Comparison of ENCODE assay signal across 8 cellular contexts in genomic region chr19:35612559-35613321, GRCh38. TPM values are rescaled to one million over a fixed set of nuclear protein-coding genes. Genes with fewer than 3 reads are reported as not detected.
DNase-seq lines count a peak whose midpoint lies in the region; ATAC-seq and TF ChIP-seq lines count a peak whose summit lies in the region.

TSS of gene HAUS5 (plus strand) at chr19:35612735. CDS start at chr19:35612795, 60 bp downstream.

- no peaks in the 10 kb centered on the region for H3K9me2 ChIP-seq in PC-3 (replicated peaks; ENCODE audit: low read length)

- H3K4me1 ChIP-seq in PC-3 (ENCODE audit: insufficient read depth, low read length) = peaks cover 4% of the 10 kb centered on the region; the same call in 1 of the 2 replicates
- peaks cover 4% of the 10 kb centered on the region for H3K4me1 ChIP-seq in mucosa of descending colon (ENCODE audit: low read depth)

- DNase-seq in DMS 273 treated with DMSO at 0.1 percent for 48 hours (lab: John Stamatoyannopoulos, UW) = peak; percentile 78
- peak; percentile 91 for DNase-seq in Jurkat, Clone E6-1 (ENCODE audit: low read depth, low spot score)
- DNase-seq in PC-3 = peak; percentile 95
- DNase-seq in activated T-cell treated with anti-CD3 and anti-CD28 coated beads for 4 hours = peak; percentile 96
- DNase-seq in epithelial cell of esophagus (ENCODE audit: low read depth) = peak; percentile 94
- DNase-seq in mucosa of descending colon = peak; percentile 95 to 98 (median 98)
- peak; percentile 90 for DNase-seq in stimulated activated CD8-positive, alpha-beta memory T cell treated with anti-CD3 and anti-CD28 coated beads, Interleukin-4, amount 100 ng/mL, for 1 hour (ENCODE audit: low read depth in 2 of 2, low spot score in 1 of 2)

- H3K9me3 ChIP-seq in PC-3 (ENCODE audit: low read length) (no peaks in the 10 kb centered on the region), mucosa of descending colon (peaks cover 6% of the 10 kb centered on the region)

- no peaks in the 10 kb centered on the region for H4K20me1 ChIP-seq in PC-3 (ENCODE audit: low read length)

- H3K4me2 ChIP-seq in PC-3 (ENCODE audit: low read length) = peak within 1 kb of the TSS; percentile 97

- POLR2A ChIA-PET in PC-3 (lab: Charles Lee; ENCODE audit: unreplicated experiment) = no interaction called here

- peak; percentile 67 for ATAC-seq in GM21529 (IDR thresholded peaks at IDR 0.05; ENCODE audit: unreplicated experiment)
- ATAC-seq in PC-3 = peak; percentile 99
- ATAC-seq in mucosa of descending colon = peak; percentile 97

- peak within 1 kb of the TSS; percentile 96 for H3K9ac ChIP-seq in PC-3 (ENCODE audit: low read length)

- TF ChIP-seq CTCF in PC-3 (conservative IDR thresholded peaks at IDR 0.05; ENCODE audit: low read depth, low read length) = no peak
- TF ChIP-seq CTCF in epithelial cell of esophagus (IDR thresholded peaks at IDR 0.05; ENCODE audit: insufficient read depth, low read depth, low read length, missing control alignments) = no peak
- no peak for TF ChIP-seq CTCF in mucosa of descending colon (IDR thresholded peaks at IDR 0.05)

- no peaks in the 10 kb centered on the region for H3K27me3 ChIP-seq in PC-3 (ENCODE audit: low read length)

- peak within 1 kb of the TSS; percentile 78 for H3K4me3 ChIP-seq in Jurkat, Clone E6-1 (ENCODE audit: low read length)
- peak within 1 kb of the TSS; percentile 92 for H3K4me3 ChIP-seq in PC-3 (ENCODE audit: low read length)
- peak within 1 kb of the TSS; percentile 99 for H3K4me3 ChIP-seq in epithelial cell of esophagus (ENCODE audit: low read length)
- H3K4me3 ChIP-seq in mucosa of descending colon = no peak within 1 kb of the TSS

- no peaks in the 10 kb centered on the region for H3K36me3 ChIP-seq in PC-3 (ENCODE audit: low read depth, low read length)
- H3K36me3 ChIP-seq in mucosa of descending colon (ENCODE audit: low read depth) = no peaks in the 10 kb centered on the region

- intact Hi-C loops in PC-3 (cut with micrococcal nuclease) = no loop called here
- intact Hi-C loops in mucosa of descending colon (cut with DNase I, micrococcal nuclease) = no loop called here

- H3K79me2 ChIP-seq in PC-3 (ENCODE audit: low read length) = peaks cover 10% of the 10 kb centered on the region; the same call in 1 of the 2 replicates

- H3F3A ChIP-seq in PC-3 (ENCODE audit: low read length, unreplicated experiment) = no peaks in the 10 kb centered on the region

- CTCF ChIA-PET in PC-3 (lab: Charles Lee) = no interaction called here

- BruUV-seq in PC-3 (replicated peaks; lab: Mats Ljungman, UMichigan) = TSS peak; percentile 71

- peak within 1 kb of the TSS; percentile 95 for H2AFZ ChIP-seq in PC-3 (ENCODE audit: low read length)

- no peak within 1 kb of the TSS for H3K27ac ChIP-seq in PC-3 (ENCODE audit: low read length)

RNA-seq across cellular contexts. Expression of gene HAUS5, which starts in this region (rescaled TPM):
- 71.0 TPM for polyA plus RNA-seq in Jurkat, Clone E6-1 (2012; ENCODE audit: insufficient read depth, insufficient read length)
- total RNA-seq in PC-3 (2014; rRNA removed) (25.9 and 26.4 TPM in 2 replicates), mucosa of descending colon (10 to 100 TPM in 1 of 3 donors, 1 to 10 TPM in 2; 6.4 to 13.2 (median 9.0) TPM)
